Comparison of ENCODE assay signal across 1 cellular context in genomic region chr22:23460517-23461031, GRCh38.
TF ChIP-seq lines count a peak whose summit lies in the region.

No MANE protein-coding gene starts in this region.

TF ChIP-seq in HepG2, 621 proteins besides CTCF, POLR2A, EP300 and RAD21 (continued from another document):
- TF ChIP-seq ZNF687 (CRISPR knock-in tag; IDR thresholded peaks at IDR 0.05) (peak; percentile 32; the same call in 1 of the 2 replicates), GABPB1 (CRISPR knock-in tag; IDR thresholded peaks at IDR 0.05) (peak; percentile 26; the same call in 1 of the 2 replicates)
